ENCODE assay signal across 18 cellular contexts in genomic region chr3:72390841-72391240, GRCh38.
"Had no signal": no experiment of that assay in that cellular context is flagged by ENCODE, and none has a peak within 500 bp of the region (broad histone marks: within the 10 kb centered on the region; RNA-seq: fewer than 3 reads in every experiment).

No MANE protein-coding gene starts in this region.

- H3K4me1 ChIP-seq: colonic mucosa had no signal

- H3K36me3 Mint-ChIP-seq: activated CD8-positive, alpha-beta memory T cell treated with anti-CD3 and anti-CD28 coated beads, Interleukin-2, amount 10 ng/mL, durations not matched to agents 7 days and 5 days; activated naive CD4-positive, alpha-beta T cell treated with anti-CD3 and anti-CD28 coated beads, Interleukin-2, amount 50 U/mL, for 72 hours had no signal

- DNase-seq: activated CD4-positive, alpha-beta T cell treated with anti-CD3 and anti-CD28 coated beads for 1 hour; activated CD4-positive, alpha-beta T cell treated with anti-CD3 and anti-CD28 coated beads, Interleukin-2, amount 50 U/mL, for 48 hours; activated CD8-positive, alpha-beta memory T cell treated with anti-CD3 and anti-CD28 coated beads, Interleukin-2, amount 10 ng/mL, durations not matched to agents 7 days and 5 days; activated effector memory CD4-positive, alpha-beta T cell treated with Interleukin-2 at 50 U/mL for 16 hours; activated T-cell treated with anti-CD3 and anti-CD28 coated beads, Interleukin-2, amount 50 U/mL, for 24 hours; colonic mucosa; effector CD4-positive, alpha-beta T cell; hypothalamus; left colon; naive thymus-derived CD4-positive, alpha-beta T cell; SW 1271; transverse colon had no signal

- H3K4me3 Mint-ChIP-seq: activated CD8-positive, alpha-beta memory T cell treated with anti-CD3 and anti-CD28 coated beads, Interleukin-2, amount 10 ng/mL, durations not matched to agents 7 days and 5 days; activated T-cell treated with anti-CD3 and anti-CD28 coated beads, Interleukin-2, amount 50 U/mL, for 24 hours; stimulated activated effector memory CD8-positive, alpha-beta T cell treated with anti-CD3 and anti-CD28 coated beads, Interleukin-12 subunit alpha, Interleukin-12 subunit beta, amount 100 ng/mL, for 72 hours; T-helper 2 cell treated with Interferon-gamma antibody and Interleukin-4, amounts not matched to agents 5 μg/mL and 100 μg/mL, for 36 hours had no signal

- FAIRE-seq: endothelial cell of umbilical vein had no signal

- H3K27me3 Mint-ChIP-seq: activated CD8-positive, alpha-beta memory T cell treated with anti-CD3 and anti-CD28 coated beads, Interleukin-2, amount 10 ng/mL, durations not matched to agents 7 days and 5 days; activated T-cell treated with anti-CD3 and anti-CD28 coated beads, Interleukin-2, amount 50 U/mL, for 24 hours; naive thymus-derived CD4-positive, alpha-beta T cell had no signal

- H3K4me3 ChIP-seq: colonic mucosa, lung, right atrium auricular region, transverse colon had no signal

- H3K9me3 ChIP-seq: colonic mucosa, right atrium auricular region, transverse colon had no signal

- H3K36me3 ChIP-seq: colonic mucosa, right atrium auricular region, transverse colon had no signal

- H3K27ac ChIP-seq: colonic mucosa, right atrium auricular region, transverse colon had no signal

- H3K27ac Mint-ChIP-seq: activated CD8-positive, alpha-beta memory T cell treated with anti-CD3 and anti-CD28 coated beads, Interleukin-2, amount 10 ng/mL, durations not matched to agents 7 days and 5 days; activated naive CD4-positive, alpha-beta T cell treated with anti-CD3 and anti-CD28 coated beads, Interleukin-2, amount 50 U/mL, for 72 hours; activated T-cell treated with anti-CD3 and anti-CD28 coated beads, Interleukin-2, amount 50 U/mL, for 24 hours; naive thymus-derived CD4-positive, alpha-beta T cell; stimulated activated effector memory CD8-positive, alpha-beta T cell treated with anti-CD3 and anti-CD28 coated beads, Interleukin-12 subunit alpha, Interleukin-12 subunit beta, amount 100 ng/mL, for 72 hours; T-helper 2 cell treated with Interferon-gamma antibody and Interleukin-4, amounts not matched to agents 5 μg/mL and 100 μg/mL, for 36 hours had no signal

- ATAC-seq: activated CD8-positive, alpha-beta memory T cell treated with anti-CD3 and anti-CD28 coated beads, Interleukin-2, amount 10 ng/mL, durations not matched to agents 7 days and 5 days; activated naive CD4-positive, alpha-beta T cell treated with anti-CD3 and anti-CD28 coated beads, Interleukin-2, amount 50 U/mL, for 72 hours; left colon; naive thymus-derived CD4-positive, alpha-beta T cell; stimulated activated effector memory CD8-positive, alpha-beta T cell treated with anti-CD3 and anti-CD28 coated beads, Interleukin-12 subunit alpha, Interleukin-12 subunit beta, amount 100 ng/mL, for 72 hours had no signal

- H3K27me3 ChIP-seq: colonic mucosa, right atrium auricular region, transverse colon had no signal

- H3K9me3 Mint-ChIP-seq: activated naive CD4-positive, alpha-beta T cell treated with anti-CD3 and anti-CD28 coated beads, Interleukin-2, amount 50 U/mL, for 72 hours; activated T-cell treated with anti-CD3 and anti-CD28 coated beads, Interleukin-2, amount 50 U/mL, for 24 hours; naive thymus-derived CD4-positive, alpha-beta T cell; stimulated activated effector memory CD8-positive, alpha-beta T cell treated with anti-CD3 and anti-CD28 coated beads, Interleukin-12 subunit alpha, Interleukin-12 subunit beta, amount 100 ng/mL, for 72 hours; T-helper 2 cell treated with Interferon-gamma antibody and Interleukin-4, amounts not matched to agents 5 μg/mL and 100 μg/mL, for 36 hours had no signal
